8 cellular contexts compared by ENCODE assay signal in the genomic region with DNA sequence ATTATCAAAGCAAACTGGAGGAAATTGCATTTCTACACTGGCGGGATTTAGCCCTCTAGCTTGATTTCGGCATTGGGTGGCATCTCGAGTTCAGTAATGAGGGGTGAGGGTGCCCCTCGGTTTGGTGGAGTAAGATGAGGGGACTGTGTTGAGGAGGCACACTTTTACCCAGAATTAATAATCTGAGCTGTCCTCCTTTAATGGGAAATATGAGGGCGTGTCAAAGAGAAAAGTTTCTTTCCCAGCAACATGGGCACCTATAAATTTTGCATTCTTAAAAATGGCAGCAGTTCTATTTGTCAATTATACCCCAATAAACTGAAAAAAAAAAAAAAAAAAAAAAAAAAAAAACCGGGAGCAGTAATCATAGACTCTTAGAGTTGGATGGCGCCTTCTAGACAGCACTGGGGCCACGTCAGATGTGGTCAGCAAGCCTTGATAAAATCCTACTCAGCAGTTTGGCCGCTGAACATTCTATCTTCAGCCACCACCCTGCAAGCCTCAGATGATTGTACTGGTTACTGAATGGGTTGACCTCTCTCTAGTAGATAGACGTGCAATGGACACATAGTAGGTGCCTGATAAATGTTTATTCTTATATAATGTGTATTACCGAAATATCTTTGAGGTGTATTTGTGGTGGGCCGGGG. TPM values are rescaled to one million over a fixed set of nuclear protein-coding genes. Genes with fewer than 3 reads are reported as not detected.
DNase-seq lines count a peak whose midpoint lies in the region; ATAC-seq and TF ChIP-seq lines count a peak whose summit lies in the region.

No MANE protein-coding gene starts in this region.

- H2AFZ ChIP-seq in GM23248: peak overlapping the region; percentile 91

- H3K27ac Mint-ChIP-seq in osteocyte (ENCODE audit: unreplicated experiment): peak overlapping the region; percentile 69

- H4K20me1 ChIP-seq in GM23248 (ENCODE audit: insufficient read depth): no peaks in the 10 kb centered on the region

- H3K27me3 ChIP-seq in GM23248 (replicated peaks; ENCODE audit: insufficient read depth): no peaks in the 10 kb centered on the region

- no peaks in the 10 kb centered on the region for H3K9me3 Mint-ChIP-seq in osteocyte (ENCODE audit: unreplicated experiment)

- H3K9me3 ChIP-seq in GM23248 (ENCODE audit: low read depth): no peaks in the 10 kb centered on the region

- WGBS in GM23248 (ENCODE audit: low coverage in 1 of 2, low lambda C conversion rate in 2 of 2, missing lambda C conversion rate in 2 of 2), 2 experiments: 44 to 46% methylated on average over 12 of the region's 12 CpGs

- no peak for TF ChIP-seq CTCF in fibroblast of pulmonary artery (IDR thresholded peaks at IDR 0.05; ENCODE audit: low read length, missing control alignments)
- TF ChIP-seq CTCF in osteocyte (IDR thresholded peaks at IDR 0.05): no peak

- in situ Hi-C loops in GM23248 (cut with MboI): no loop called here

- H3K4me2 ChIP-seq in GM23248 (ENCODE audit: unreplicated experiment): peak overlapping the region; percentile 96

- H3K4me1 Mint-ChIP-seq in osteocyte (ENCODE audit: unreplicated experiment): peaks cover 48% of the 10 kb centered on the region

- peak; percentile 72 for DNase-seq in GM23248
- DNase-seq in SW480 (ENCODE audit: low spot score): peak; percentile 18
- peak; percentile 74 for DNase-seq in fibroblast of pulmonary artery (ENCODE audit: low read depth)
- DNase-seq in osteocyte (ENCODE audit: extremely low spot score, unreplicated experiment): no peak
- no peak for DNase-seq in NCI-H187 (lab: John Stamatoyannopoulos, UW)
- DNase-seq in NCI-H2196 (lab: John Stamatoyannopoulos, UW; ENCODE audit: unreplicated experiment): no peak
- DNase-seq in NCI-H524 treated with DMSO at 0.1 percent for 48 hours (lab: John Stamatoyannopoulos, UW): no peak

- H3K27me3 Mint-ChIP-seq in osteocyte (ENCODE audit: unreplicated experiment): no peaks in the 10 kb centered on the region

- H3F3A ChIP-seq in GM23248 (ENCODE audit: insufficient read depth): peaks cover 25% of the 10 kb centered on the region

- peak overlapping the region; percentile 30 for H3K27ac ChIP-seq in GM23248

- no peaks in the 10 kb centered on the region for H3K9me2 ChIP-seq in GM23248 (ENCODE audit: insufficient read depth)

- H3K79me2 ChIP-seq in GM23248 (ENCODE audit: insufficient read depth): peaks cover 55% of the 10 kb centered on the region

- H3K4me3 Mint-ChIP-seq in osteocyte (ENCODE audit: unreplicated experiment): peak overlapping the region; percentile 83

- H3K36me3 Mint-ChIP-seq in osteocyte (ENCODE audit: unreplicated experiment): peaks cover 2% of the 10 kb centered on the region

- ATAC-seq in GM19351 (IDR thresholded peaks at IDR 0.05; ENCODE audit: unreplicated experiment): no peak

- no peaks in the 10 kb centered on the region for H3K36me3 ChIP-seq in GM23248 (ENCODE audit: low read depth)

- H3K4me1 ChIP-seq in GM23248 (ENCODE audit: insufficient read depth): peaks cover 32% of the 10 kb centered on the region

- H3K4me3 ChIP-seq in GM23248 (peak overlapping the region; percentile 99), fibroblast of pulmonary artery (replicated peaks; ENCODE audit: low read depth, low read length) (peak overlapping the region; percentile 98)

- H3K9ac ChIP-seq in GM23248: peak overlapping the region; percentile 87

RNA-seq across cellular contexts. Expression of a gene that starts 0.9 kb away (rescaled TPM):
- 63.6 and 65.9 TPM in 2 replicates for total RNA-seq in GM23248 (2014; rRNA removed; shearing (Covaris generic))
- 81.8 and 82.3 TPM in 2 replicates for polyA plus RNA-seq in GM23248 (2016; fragmentation: Nextera tagmentation; extraction: Ambion mirVana)
- 18.5 and 21.9 TPM in 2 replicates for total RNA-seq in osteocyte

Comparison
In these comparisons a context has a peak if more than half of its experiments do, and no peak if none do; other contexts are left out.
1. DNase-seq: peak in GM23248 (single experiment), SW480 (single experiment) and fibroblast of pulmonary artery (single experiment); none in osteocyte (single experiment), NCI-H187 (0 of 2), NCI-H2196 (single experiment) and NCI-H524 treated with DMSO at 0.1 percent for 48 hours (single experiment).